Comparison of ENCODE assay signal across 8 cellular contexts in the genomic region with DNA sequence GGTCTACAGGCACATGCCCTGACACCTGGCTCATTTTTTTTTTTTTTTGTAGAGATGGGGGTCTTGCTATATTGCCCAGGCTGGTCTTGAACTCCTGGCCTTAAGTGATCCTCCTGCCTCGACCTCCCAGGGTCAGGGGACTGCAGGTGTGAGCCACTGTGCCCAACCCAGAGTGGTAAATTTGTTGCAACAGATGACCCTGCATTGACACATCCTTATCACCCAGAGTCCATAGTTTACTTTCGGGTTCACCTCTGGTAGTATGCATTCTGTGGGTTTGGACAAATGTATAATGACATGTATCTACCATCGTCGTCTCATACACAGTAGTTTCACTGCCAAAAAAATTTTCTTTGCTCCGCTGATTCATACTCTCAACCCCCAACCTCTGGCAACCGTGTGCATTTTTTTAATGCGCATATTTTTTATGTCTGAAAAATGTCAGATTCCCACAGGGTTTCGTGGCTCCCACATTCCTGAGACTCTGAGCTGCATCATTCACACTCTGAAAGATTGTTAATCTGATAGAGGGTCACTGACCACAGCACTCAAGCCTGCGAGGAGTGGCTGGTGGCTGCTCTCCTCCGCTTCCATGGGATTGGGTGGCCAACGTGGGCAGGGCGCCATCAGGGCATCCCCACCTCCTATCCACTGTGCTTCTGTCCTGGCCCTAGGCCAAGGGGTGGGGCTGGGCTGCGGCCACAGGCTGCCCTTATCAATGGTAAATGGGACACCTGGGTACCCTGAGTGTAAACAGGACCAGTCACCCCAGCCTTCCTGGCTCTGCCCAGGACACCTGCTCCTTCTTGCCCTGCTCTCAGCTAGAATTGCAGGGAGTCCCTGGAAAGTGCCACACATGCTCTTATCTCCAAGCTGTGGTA. TPM values are rescaled to one million over a fixed set of nuclear protein-coding genes. Genes with fewer than 3 reads are reported as not detected.
DNase-seq lines count a peak whose midpoint lies in the region; ATAC-seq and TF ChIP-seq lines count a peak whose summit lies in the region.

No MANE protein-coding gene starts in this region.

- H3K27me3 ChIP-seq in right atrium auricular region: no peaks in the 10 kb centered on the region
- H3K27me3 ChIP-seq in suprapubic skin: no peaks in the 10 kb centered on the region

- H3K9me3 ChIP-seq in right atrium auricular region: no peaks in the 10 kb centered on the region
- H3K9me3 ChIP-seq in suprapubic skin: no peaks in the 10 kb centered on the region

- peaks cover 0 to 85% of the 10 kb centered on the region in 2 donors for H3K4me1 ChIP-seq in right atrium auricular region
- peaks cover 51% of the 10 kb centered on the region for H3K4me1 ChIP-seq in suprapubic skin

- TF ChIP-seq CTCF in right atrium auricular region (IDR thresholded peaks at IDR 0.05) (no peak), suprapubic skin (IDR thresholded peaks at IDR 0.05) (no peak)

- WGBS in suprapubic skin: 21% methylated on average over 13 of the region's 13 CpGs

- TF ChIP-seq POLR2A in suprapubic skin (IDR thresholded peaks at IDR 0.05): no peak

- peaks cover 14% of the 10 kb centered on the region for H3K36me3 ChIP-seq in right atrium auricular region
- H3K36me3 ChIP-seq in suprapubic skin: peaks cover 14% of the 10 kb centered on the region

- H3K4me3 ChIP-seq in right atrium auricular region: no peak overlapping the region
- no peak overlapping the region for H3K4me3 ChIP-seq in suprapubic skin

- no peak for ATAC-seq in GM18870 (IDR thresholded peaks at IDR 0.05; ENCODE audit: unreplicated experiment)

- H3K27ac ChIP-seq in right atrium auricular region (peak overlapping the region; percentile 5 to 37), suprapubic skin (peak overlapping the region; percentile 38)

- peak; percentile 99 for DNase-seq in HS-5 (ENCODE audit: low read depth)
- DNase-seq in T1000 (lab: John Stamatoyannopoulos, UW): peak; percentile 75
- no peak for DNase-seq in right atrium auricular region (ENCODE audit: low spot score)
- no peak for DNase-seq in suprapubic skin (ENCODE audit: low spot score in 2 of 2)
- DNase-seq in SKM-1 treated with dmso at 0.1 percent for 144 hours (lab: John Stamatoyannopoulos, UW; ENCODE audit: unreplicated experiment): no peak
- DNase-seq in cerebellar cortex (ENCODE audit: low spot score): no peak
- no peak for DNase-seq in UCSD-AML1 (lab: John Stamatoyannopoulos, UW; ENCODE audit: unreplicated experiment)

- TF ChIP-seq EP300 in suprapubic skin (IDR thresholded peaks at IDR 0.05): no peak

RNA-seq across cellular contexts. Expression of gene NDST1, which starts 9.6 kb away (rescaled TPM):
- total RNA-seq in right atrium auricular region: 10 to 100 TPM; 81.4 to 91.8 TPM
- total RNA-seq in suprapubic skin: 100 to 1,000 TPM in 3 of 4 donors, 10 to 100 TPM in 1; 94.6 to 157 (median 134) TPM

Comparison
In these comparisons a context has a peak if more than half of its experiments do, and no peak if none do; other contexts are left out.
1. DNase-seq: peak in HS-5 (single experiment) and T1000 (single experiment); none in right atrium auricular region (single experiment), suprapubic skin (0 of 2), SKM-1 treated with dmso at 0.1 percent for 144 hours (single experiment), cerebellar cortex (single experiment) and UCSD-AML1 (single experiment).